34 cellular contexts compared by ENCODE assay signal in genomic region chr5:156628421-156628820, GRCh38.
"Had no signal": no experiment of that assay in that cellular context is flagged by ENCODE, and none has a peak within 500 bp of the region (broad histone marks: within the 10 kb centered on the region; RNA-seq: fewer than 3 reads in every experiment).

No MANE protein-coding gene starts in this region.

- H3K27me3 ChIP-seq: MG63 had no signal

- DNase-seq: Karpas-422, Kasumi-1, MG63, MM.1S, MV-4-11, NCI-H1048, NCI-H1092, NCI-H1092 treated with DMSO at 0.1 percent for 48 hours, NCI-H1105, NCI-H1105 treated with DMSO at 0.1 percent for 48 hours, NCI-H1417, NCI-H1417 treated with DMSO at 0.1 percent for 48 hours, NCI-H1436, NCI-H1436 treated with DMSO at 0.1 percent for 48 hours, NCI-H146, NCI-H1694, NCI-H1694 treated with DMSO at 0.1 percent for 48 hours, NCI-H187, NCI-H187 treated with DMSO at 0.1 percent for 48 hours, NCI-H1930, NCI-H2029, NCI-H2029 treated with DMSO at 0.1 percent for 48 hours, NCI-H2081, NCI-H2081 treated with DMSO at 0.1 percent for 48 hours, NCI-H2107, NCI-H2171, NCI-H2171 treated with DMSO at 0.1 percent for 48 hours, NCI-H2227 treated with DMSO at 0.1 percent for 48 hours, NCI-H226, NCI-H345, NCI-H446, NCI-H446 treated with DMSO at 0.1 percent for 48 hours, NCI-H510A, NCI-H510A treated with DMSO at 0.1 percent for 48 hours had no signal

- H3K9me3 ChIP-seq: MG63 had no signal

- H3K36me3 ChIP-seq: MG63 had no signal

- H3K4me3 ChIP-seq: MG63 had no signal
